Comparison of ENCODE assay signal across 1 cellular context in the genomic region with DNA sequence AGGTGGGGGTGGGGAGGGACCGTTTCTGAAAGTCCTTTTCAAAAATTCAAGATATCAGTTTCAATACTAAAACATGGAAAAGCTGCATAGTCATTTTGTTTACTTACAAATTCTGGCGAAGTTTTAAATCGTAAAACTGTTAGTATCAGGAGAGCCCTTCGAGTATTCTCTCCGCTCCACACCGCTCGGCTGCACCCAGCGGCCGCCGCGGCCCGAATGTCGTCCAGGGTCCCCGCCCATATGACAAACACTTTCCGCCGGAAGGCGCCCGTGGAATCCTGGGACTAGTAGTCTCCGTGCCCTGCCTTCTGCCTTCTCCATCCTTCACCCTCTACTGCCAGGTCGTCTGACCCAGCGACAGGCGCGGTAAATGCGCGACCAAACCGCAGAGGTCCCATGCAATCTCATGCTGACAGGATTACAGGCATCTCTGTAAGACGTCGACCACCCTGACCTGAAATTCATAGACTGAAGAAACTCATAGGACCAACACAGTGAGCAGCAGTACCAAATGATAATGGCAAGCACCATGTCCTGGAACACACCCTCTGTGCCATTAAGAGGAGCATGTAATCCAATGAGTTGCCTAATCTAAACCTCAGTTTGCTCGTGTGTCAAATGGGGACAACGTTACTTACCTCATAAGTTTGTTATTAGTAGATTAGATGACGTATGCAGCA.
TF ChIP-seq lines count a peak whose summit lies in the region.

TOR1AIP2 (minus strand) TSS at position 218 of the 680 bp plus-strand sequence. CDS start 25,138 bp downstream, outside the sequence.

TF ChIP-seq in K562, 482 proteins besides CTCF, POLR2A, EP300 and RAD21 (continued from another document):
- TF ChIP-seq ATF6 (CRISPR knock-in tag; IDR thresholded peaks at IDR 0.05) (peak; percentile 71; the same call in 1 of the 2 replicates), ZC3H8 (IDR thresholded peaks at IDR 0.05) (peak; percentile 63; the same call in 1 of the 2 replicates), EWSR1 (IDR thresholded peaks at IDR 0.05; ENCODE audit: borderline replicate concordance, low read depth, partially characterized antibody) (no peak), CHD2 (IDR thresholded peaks at IDR 0.05; ENCODE audit: low read depth, low read length) (0 out of 2 replicates have a peak, but pooled peaks have one; percentile 14), CTBP1 (IDR thresholded peaks at IDR 0.05; ENCODE audit: borderline replicate concordance) (peak; percentile 88), NFIX (CRISPR knock-in tag; IDR thresholded peaks at IDR 0.05; ENCODE audit: low read depth) (no peak), NCOR1 (IDR thresholded peaks at IDR 0.05) (no peak), TAF9B (IDR thresholded peaks at IDR 0.05; ENCODE audit: partially characterized antibody) (peak; percentile 80), SLC30A9 (CRISPR knock-in tag; IDR thresholded peaks at IDR 0.05) (no peak), CBFA2T3 (IDR thresholded peaks at IDR 0.05) (no peak), SNRNP70 (optimal IDR thresholded peaks at IDR 0.05; ENCODE audit: low read depth, low read length) (no peak), LEF1 (IDR thresholded peaks at IDR 0.05) (0 out of 2 replicates have a peak, but pooled peaks have one; percentile 14), GABPB1 (CRISPR knock-in tag; IDR thresholded peaks at IDR 0.05) (peak; percentile 98), SP1 (CRISPR knock-in tag; IDR thresholded peaks at IDR 0.05) (peak; percentile 89), TAF7 (tag; IDR thresholded peaks at IDR 0.05) (peak; percentile 72; the same call in 1 of the 2 replicates), ZNF431 (CRISPR knock-in tag; IDR thresholded peaks at IDR 0.05) (no peak), POLR2H (tag; IDR thresholded peaks at IDR 0.05; ENCODE audit: low read depth) (peak; percentile 95), KLF10 (CRISPR knock-in tag; IDR thresholded peaks at IDR 0.05) (no peak), NONO (IDR thresholded peaks at IDR 0.05; ENCODE audit: low read depth in 2 of 2, low read length in 1 of 2) (peak in 1 of 2 experiments; percentile 53; a peak in 2 of 4 replicates)
- TF ChIP-seq, protein P1, sequence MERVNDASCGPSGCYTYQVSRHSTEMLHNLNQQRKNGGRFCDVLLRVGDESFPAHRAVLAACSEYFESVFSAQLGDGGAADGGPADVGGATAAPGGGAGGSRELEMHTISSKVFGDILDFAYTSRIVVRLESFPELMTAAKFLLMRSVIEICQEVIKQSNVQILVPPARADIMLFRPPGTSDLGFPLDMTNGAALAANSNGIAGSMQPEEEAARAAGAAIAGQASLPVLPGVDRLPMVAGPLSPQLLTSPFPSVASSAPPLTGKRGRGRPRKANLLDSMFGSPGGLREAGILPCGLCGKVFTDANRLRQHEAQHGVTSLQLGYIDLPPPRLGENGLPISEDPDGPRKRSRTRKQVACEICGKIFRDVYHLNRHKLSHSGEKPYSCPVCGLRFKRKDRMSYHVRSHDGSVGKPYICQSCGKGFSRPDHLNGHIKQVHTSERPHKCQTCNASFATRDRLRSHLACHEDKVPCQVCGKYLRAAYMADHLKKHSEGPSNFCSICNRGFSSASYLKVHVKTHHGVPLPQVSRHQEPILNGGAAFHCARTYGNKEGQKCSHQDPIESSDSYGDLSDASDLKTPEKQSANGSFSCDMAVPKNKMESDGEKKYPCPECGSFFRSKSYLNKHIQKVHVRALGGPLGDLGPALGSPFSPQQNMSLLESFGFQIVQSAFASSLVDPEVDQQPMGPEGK (CRISPR knock-in tag; IDR thresholded peaks at IDR 0.05; ENCODE audit: borderline replicate concordance): no peak
- TF ChIP-seq, protein P2, sequence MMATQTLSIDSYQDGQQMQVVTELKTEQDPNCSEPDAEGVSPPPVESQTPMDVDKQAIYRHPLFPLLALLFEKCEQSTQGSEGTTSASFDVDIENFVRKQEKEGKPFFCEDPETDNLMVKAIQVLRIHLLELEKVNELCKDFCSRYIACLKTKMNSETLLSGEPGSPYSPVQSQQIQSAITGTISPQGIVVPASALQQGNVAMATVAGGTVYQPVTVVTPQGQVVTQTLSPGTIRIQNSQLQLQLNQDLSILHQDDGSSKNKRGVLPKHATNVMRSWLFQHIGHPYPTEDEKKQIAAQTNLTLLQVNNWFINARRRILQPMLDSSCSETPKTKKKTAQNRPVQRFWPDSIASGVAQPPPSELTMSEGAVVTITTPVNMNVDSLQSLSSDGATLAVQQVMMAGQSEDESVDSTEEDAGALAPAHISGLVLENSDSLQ (IDR thresholded peaks at IDR 0.05): peak; percentile 76
- TF ChIP-seq, protein P3, sequence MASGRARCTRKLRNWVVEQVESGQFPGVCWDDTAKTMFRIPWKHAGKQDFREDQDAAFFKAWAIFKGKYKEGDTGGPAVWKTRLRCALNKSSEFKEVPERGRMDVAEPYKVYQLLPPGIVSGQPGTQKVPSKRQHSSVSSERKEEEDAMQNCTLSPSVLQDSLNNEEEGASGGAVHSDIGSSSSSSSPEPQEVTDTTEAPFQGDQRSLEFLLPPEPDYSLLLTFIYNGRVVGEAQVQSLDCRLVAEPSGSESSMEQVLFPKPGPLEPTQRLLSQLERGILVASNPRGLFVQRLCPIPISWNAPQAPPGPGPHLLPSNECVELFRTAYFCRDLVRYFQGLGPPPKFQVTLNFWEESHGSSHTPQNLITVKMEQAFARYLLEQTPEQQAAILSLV (tag; IDR thresholded peaks at IDR 0.05): no peak; the same call in 1 of the 2 replicates
